8 cellular contexts compared by ENCODE assay signal in the genomic region with DNA sequence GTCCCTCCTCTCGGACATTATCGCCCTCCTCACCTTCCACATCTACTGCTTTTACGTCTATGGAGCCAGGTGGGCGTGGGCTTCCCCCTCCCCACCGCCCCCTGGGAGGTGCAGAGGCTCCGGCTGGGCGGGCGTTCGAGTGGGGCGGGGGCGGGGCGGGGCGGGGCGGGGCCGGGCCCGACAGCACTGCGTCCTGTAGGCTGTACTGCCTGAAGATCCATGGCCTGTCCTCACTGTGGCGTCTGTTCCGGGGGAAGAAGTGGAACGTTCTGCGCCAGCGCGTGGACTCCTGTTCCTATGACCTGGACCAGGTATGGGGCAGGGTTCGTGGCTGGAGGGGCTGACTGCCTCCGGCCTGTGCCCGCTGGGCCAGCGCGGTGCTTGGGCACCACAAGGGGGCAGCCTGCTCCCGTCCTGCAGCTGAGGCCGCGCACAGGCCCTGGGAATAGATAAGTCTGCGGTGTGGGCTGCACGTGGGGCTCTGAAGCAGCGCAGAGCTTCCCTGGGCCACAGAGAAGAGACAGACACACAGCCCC. TPM values are rescaled to one million over a fixed set of nuclear protein-coding genes. Genes with fewer than 3 reads are reported as not detected.
DNase-seq lines count a peak whose midpoint lies in the region; ATAC-seq and TF ChIP-seq lines count a peak whose summit lies in the region.
"Had no signal": no experiment of that assay in that cellular context is flagged by ENCODE, and none has a peak within 500 bp of the region (broad histone marks: within the 10 kb centered on the region; RNA-seq: fewer than 3 reads in every experiment).

No MANE protein-coding gene starts in this region.

- WGBS in tibial nerve, 2 donors, result 24 to 28% methylated on average over 12 to 15 of the region's 34 CpGs

- peak overlapping the region; percentile 58 for H3K4me2 ChIP-seq in neural progenitor cell

- peak; percentile 82 for TF ChIP-seq CTCF in neural progenitor cell (IDR thresholded peaks at IDR 0.05)
- peak; percentile 63 to 79 (median 77) for TF ChIP-seq CTCF in tibial nerve (IDR thresholded peaks at IDR 0.05)

- no peak overlapping the region for H3K27ac Mint-ChIP-seq in neural progenitor cell
- H3K27ac Mint-ChIP-seq: activated naive CD8-positive, alpha-beta T cell had no signal

- DNase-seq in NCI-H526 treated with DMSO at 0.1 percent for 48 hours (lab: John Stamatoyannopoulos, UW) (peak; percentile 37), fibroblast of gingiva (ENCODE audit: low read depth) (peak; percentile 62), neural progenitor cell (ENCODE audit: low spot score) (peak; percentile 89), tibial nerve (ENCODE audit: low spot score in 2 of 2) (peak; percentile 43 to 51)
- peak; percentile 86 for DNase-seq in activated CD8-positive, alpha-beta memory T cell treated with anti-CD3 and anti-CD28 coated beads, Interleukin-2, amount 50 U/mL, for 48 hours

- peaks cover 15% of the 10 kb centered on the region for H3F3A ChIP-seq in neural progenitor cell (ENCODE audit: low read depth)

- no peaks in the 10 kb centered on the region for H3K9me3 Mint-ChIP-seq in neural progenitor cell

- no peak overlapping the region for H3K9ac ChIP-seq in neural progenitor cell

- no peak overlapping the region for H3K4me3 Mint-ChIP-seq in neural progenitor cell
- H3K4me3 Mint-ChIP-seq: activated naive CD8-positive, alpha-beta T cell had no signal

- H3K4me1 ChIP-seq in neural progenitor cell (no peaks in the 10 kb centered on the region), tibial nerve (peaks cover 0 to 17% (median 0%) of the 10 kb centered on the region in 4 donors)

- peaks cover 3% of the 10 kb centered on the region for H3K4me1 Mint-ChIP-seq in neural progenitor cell

- no peak for TF ChIP-seq EP300 in tibial nerve (IDR thresholded peaks at IDR 0.05)

- no peaks in the 10 kb centered on the region for H3K79me2 ChIP-seq in neural progenitor cell (ENCODE audit: low read depth)

- H3K36me3 Mint-ChIP-seq in neural progenitor cell, result no peaks in the 10 kb centered on the region
- H3K36me3 Mint-ChIP-seq: activated naive CD8-positive, alpha-beta T cell had no signal

- H3K9me3 ChIP-seq in neural progenitor cell (ENCODE audit: low read depth) (no peaks in the 10 kb centered on the region), tibial nerve (no peaks in the 10 kb centered on the region)

- H2AFZ ChIP-seq in neural progenitor cell (replicated peaks), result no peak overlapping the region

- H3K27me3 Mint-ChIP-seq in neural progenitor cell (ENCODE audit: insufficient read depth, low read depth), result peaks cover 2% of the 10 kb centered on the region
- H3K27me3 Mint-ChIP-seq: activated naive CD8-positive, alpha-beta T cell had no signal

- H4K20me1 ChIP-seq in neural progenitor cell (ENCODE audit: low read depth), result peaks cover 40% of the 10 kb centered on the region

- no peak for TF ChIP-seq POLR2A in tibial nerve (IDR thresholded peaks at IDR 0.05)

- peak; percentile 53 for ATAC-seq in GM18867 (IDR thresholded peaks at IDR 0.05; ENCODE audit: unreplicated experiment)
- ATAC-seq in GM21576 (IDR thresholded peaks at IDR 0.05; ENCODE audit: unreplicated experiment), result no peak

- H3K4me3 ChIP-seq in neural progenitor cell (no peak overlapping the region), tibial nerve (peak overlapping the region in 1 of 4 donors; percentile 17)

- no peaks in the 10 kb centered on the region for H3K36me3 ChIP-seq in neural progenitor cell
- peaks cover 0 to 76% (median 0%) of the 10 kb centered on the region in 3 donors for H3K36me3 ChIP-seq in tibial nerve

- H3K27me3 ChIP-seq in neural progenitor cell (peaks cover 7% of the 10 kb centered on the region), tibial nerve (no peaks in the 10 kb centered on the region)

- no peak overlapping the region for H3K27ac ChIP-seq in neural progenitor cell
- H3K27ac ChIP-seq in tibial nerve, result no peak overlapping the region

RNA-seq across cellular contexts. Expression of a gene that starts 9.2 kb away (rescaled TPM):
- total RNA-seq in neural progenitor cell (ENCODE audit: low replicate concordance) (16.1 and 60.7 TPM in 2 replicates), tibial nerve (10 to 100 TPM; 49.2 to 89.6 (median 71.8) TPM)

RNA-seq across cellular contexts. Expression of a gene that starts 10.9 kb away (rescaled TPM):
- total RNA-seq in neural progenitor cell (ENCODE audit: low replicate concordance), result 6.0 and 30.0 TPM in 2 replicates
- total RNA-seq in tibial nerve, result 10 to 100 TPM; 21.1 to 30.6 (median 27.5) TPM

RNA-seq across cellular contexts. Expression of a gene that starts 12.1 kb away (rescaled TPM):
- total RNA-seq in neural progenitor cell (ENCODE audit: low replicate concordance), result 0.28 TPM in 1 of 2 replicates, not detected in the other
- 1 to 10 TPM in 3 of 4 donors, under 1 TPM in 1; 0.98 to 5.2 (median 1.9) TPM for total RNA-seq in tibial nerve

RNA-seq across cellular contexts. Expression of a gene that starts 18.7 kb away (rescaled TPM):
- total RNA-seq in neural progenitor cell (ENCODE audit: low replicate concordance) (not detected in 2 replicates), tibial nerve (not detected)

RNA-seq across cellular contexts. Expression of a gene that starts 51.4 kb away (rescaled TPM):
- total RNA-seq in neural progenitor cell (ENCODE audit: low replicate concordance) (6.8 and 41.0 TPM in 2 replicates), tibial nerve (10 to 100 TPM; 19.0 to 91.5 (median 52.5) TPM)

Comparison
In these comparisons a context has a peak if more than half of its experiments do, and no peak if none do; other contexts are left out.
1. DNase-seq: peak in every context shown above with its lines; median percentile 89 in neural progenitor cell; 86 in activated CD8-positive, alpha-beta memory T cell treated with anti-CD3 and anti-CD28 coated beads, Interleukin-2, amount 50 U/mL, for 48 hours; 62 in fibroblast of gingiva; 47 in tibial nerve; 37 in NCI-H526 treated with DMSO at 0.1 percent for 48 hours.